Comparison of ENCODE assay signal across 8 cellular contexts in the genomic region with DNA sequence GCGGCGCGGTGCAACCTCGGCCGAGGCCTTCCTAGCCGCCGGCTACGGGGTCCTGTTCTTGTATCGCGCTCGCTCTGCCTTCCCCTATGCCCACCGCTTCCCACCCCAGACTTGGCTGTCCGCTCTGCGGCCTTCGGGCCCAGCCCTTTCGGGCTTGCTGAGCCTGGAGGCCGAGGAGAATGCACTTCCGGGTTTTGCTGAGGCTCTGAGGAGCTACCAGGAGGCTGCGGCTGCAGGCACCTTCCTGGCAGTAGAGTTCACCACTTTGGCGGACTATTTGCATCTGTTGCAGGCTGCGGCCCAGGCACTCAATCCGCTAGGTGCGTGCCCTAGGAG. TPM values are rescaled to one million over a fixed set of nuclear protein-coding genes. Genes with fewer than 3 reads are reported as not detected.
A peak's percentile ranks its signal among the peaks of the same experiment; 100 is the strongest.
DNase-seq lines count a peak whose midpoint lies in the region; ATAC-seq and TF ChIP-seq lines count a peak whose summit lies in the region.

No MANE protein-coding gene starts in this region.

- peak overlapping the region; percentile 79 for H3K4me3 Mint-ChIP-seq in activated CD8-positive, alpha-beta memory T cell treated with anti-CD3 and anti-CD28 coated beads, Interleukin-2, amount 10 ng/mL, durations not matched to agents 7 days and 5 days
- peak overlapping the region; percentile 85 to 99 (median 96) for H3K4me3 Mint-ChIP-seq in naive thymus-derived CD4-positive, alpha-beta T cell

- TF ChIP-seq EP300 in esophagus muscularis mucosa (IDR thresholded peaks at IDR 0.05): no peak

- intact Hi-C loops in esophagus muscularis mucosa (cut with DNase I): loop anchor here (5.0 to 10.0 kb wide), 3 partner anchors 74 to 282 kb away; a partner anchor contains a TSS
- intact Hi-C loops in naive thymus-derived CD4-positive, alpha-beta T cell (cut with micrococcal nuclease): loop anchor here (1.0 to 10.0 kb wide), 14 partner anchors 74 to 1594 kb away; a partner anchor contains a TSS

- peak overlapping the region; percentile 86 to 93 (median 90) for H3K27ac ChIP-seq in esophagus muscularis mucosa (replicated peaks in 1 of 4)
- H3K27ac ChIP-seq in naive thymus-derived CD4-positive, alpha-beta T cell (ENCODE audit: low read depth, low read length): peak overlapping the region; percentile 91

- no peak for TF ChIP-seq POLR2A in esophagus muscularis mucosa (IDR thresholded peaks at IDR 0.05; ENCODE audit: low read depth)

- peak; percentile 55 for DNase-seq in AG08395 (ENCODE audit: low spot score)
- DNase-seq in NCI-H345 (lab: John Stamatoyannopoulos, UW): peak; percentile 57
- DNase-seq in activated CD8-positive, alpha-beta memory T cell treated with anti-CD3 and anti-CD28 coated beads, Interleukin-2, amount 10 ng/mL, durations not matched to agents 7 days and 5 days: peak; percentile 83
- DNase-seq in esophagus muscularis mucosa (ENCODE audit: extremely low spot score): no peak
- DNase-seq in naive thymus-derived CD4-positive, alpha-beta T cell: peak in 2 of 9 donors; percentile 58 to 69
- peak; percentile 65 for DNase-seq in stimulated activated naive CD8-positive, alpha-beta T cell treated with anti-CD3 and anti-CD28 coated beads, Interleukin-15, Interleukin-2, amounts not matched to agents 100 U/mL and 50 U/mL, for 24 hours

- peak; percentile 31 for ATAC-seq in GM18520 (IDR thresholded peaks at IDR 0.05; ENCODE audit: unreplicated experiment)
- peak; percentile 19 for ATAC-seq in HG03060 (IDR thresholded peaks at IDR 0.05; ENCODE audit: low read depth, unreplicated experiment)
- ATAC-seq in activated CD8-positive, alpha-beta memory T cell treated with anti-CD3 and anti-CD28 coated beads, Interleukin-2, amount 10 ng/mL, durations not matched to agents 7 days and 5 days: peak; percentile 81
- peak; percentile 59 for ATAC-seq in naive thymus-derived CD4-positive, alpha-beta T cell
- ATAC-seq in stimulated activated naive CD8-positive, alpha-beta T cell treated with anti-CD3 and anti-CD28 coated beads, Interleukin-15, Interleukin-2, amounts not matched to agents 100 U/mL and 50 U/mL, for 24 hours: peak; percentile 58

- TF ChIP-seq CTCF in esophagus muscularis mucosa (IDR thresholded peaks at IDR 0.05): no peak

- 7% methylated on average over 5 of the region's 23 CpGs for whole genome bisulfite sequencing in esophagus muscularis mucosa

- peak overlapping the region; percentile 92 for H3K27ac Mint-ChIP-seq in activated CD8-positive, alpha-beta memory T cell treated with anti-CD3 and anti-CD28 coated beads, Interleukin-2, amount 10 ng/mL, durations not matched to agents 7 days and 5 days
- H3K27ac Mint-ChIP-seq in naive thymus-derived CD4-positive, alpha-beta T cell: peak overlapping the region; percentile 95 to 100 (median 98)

- peaks cover 34% of the 10 kb centered on the region for H3K4me1 Mint-ChIP-seq in activated CD8-positive, alpha-beta memory T cell treated with anti-CD3 and anti-CD28 coated beads, Interleukin-2, amount 10 ng/mL, durations not matched to agents 7 days and 5 days
- H3K4me1 Mint-ChIP-seq in naive thymus-derived CD4-positive, alpha-beta T cell: peaks cover 23 to 55% (median 41%) of the 10 kb centered on the region in 7 donors

- peak overlapping the region; percentile 73 to 95 (median 88) for H3K4me3 ChIP-seq in esophagus muscularis mucosa
- peak overlapping the region; percentile 100 for H3K4me3 ChIP-seq in naive thymus-derived CD4-positive, alpha-beta T cell (ENCODE audit: low read length)

- H3K4me1 ChIP-seq in esophagus muscularis mucosa: peaks cover 14 to 25% (median 24%) of the 10 kb centered on the region in 4 donors
- peaks cover 17 to 23% of the 10 kb centered on the region in 2 donors for H3K4me1 ChIP-seq in naive thymus-derived CD4-positive, alpha-beta T cell (ENCODE audit: control insufficient read depth in 2 of 2, insufficient read depth in 2 of 2, low read length in 2 of 2)

- peaks cover 33% of the 10 kb centered on the region for H3K36me3 Mint-ChIP-seq in activated CD8-positive, alpha-beta memory T cell treated with anti-CD3 and anti-CD28 coated beads, Interleukin-2, amount 10 ng/mL, durations not matched to agents 7 days and 5 days
- peaks cover 11 to 32% (median 24%) of the 10 kb centered on the region in 5 donors for H3K36me3 Mint-ChIP-seq in naive thymus-derived CD4-positive, alpha-beta T cell

- H3K27me3 ChIP-seq in esophagus muscularis mucosa: no peaks in the 10 kb centered on the region
- H3K27me3 ChIP-seq in naive thymus-derived CD4-positive, alpha-beta T cell (ENCODE audit: control insufficient read depth in 2 of 2, insufficient read depth in 2 of 2, low read length in 2 of 2): no peaks in the 10 kb centered on the region

- H3K27me3 Mint-ChIP-seq in activated CD8-positive, alpha-beta memory T cell treated with anti-CD3 and anti-CD28 coated beads, Interleukin-2, amount 10 ng/mL, durations not matched to agents 7 days and 5 days: no peaks in the 10 kb centered on the region
- no peaks in the 10 kb centered on the region for H3K27me3 Mint-ChIP-seq in naive thymus-derived CD4-positive, alpha-beta T cell

- H3K36me3 ChIP-seq in esophagus muscularis mucosa: peaks cover 0 to 31% (median 25%) of the 10 kb centered on the region in 4 donors
- peaks cover 0 to 10% (median 6%) of the 10 kb centered on the region in 3 experiments for H3K36me3 ChIP-seq in naive thymus-derived CD4-positive, alpha-beta T cell (ENCODE audit: control insufficient read depth in 2 of 3, insufficient read depth in 3 of 3, low read length in 3 of 3)

- CTCF ChIA-PET in activated CD8-positive, alpha-beta memory T cell treated with anti-CD3 and anti-CD28 coated beads, Interleukin-2, amount 10 ng/mL, durations not matched to agents 7 days and 5 days (lab: Charles Lee): interaction anchor here (1.2 to 1.3 kb wide), 2 partner anchors 9 to 283 kb away, joined by 3 to 6 read pairs; no protein-coding TSS in a partner anchor
- CTCF ChIA-PET in naive thymus-derived CD4-positive, alpha-beta T cell (lab: Charles Lee): interaction anchor here (1.0 kb wide), 1 partner anchor 16 kb away, joined by 4 read pairs; no protein-coding TSS in a partner anchor

- POLR2A ChIA-PET in naive thymus-derived CD4-positive, alpha-beta T cell (lab: Charles Lee): interaction anchor here (0.6 to 2.2 kb wide), 13 partner anchors 11 to 531 kb away, joined by 3 to 17 read pairs (median 5); a partner anchor contains a TSS

- no peaks in the 10 kb centered on the region for H3K9me3 ChIP-seq in esophagus muscularis mucosa
- no peaks in the 10 kb centered on the region for H3K9me3 ChIP-seq in naive thymus-derived CD4-positive, alpha-beta T cell (ENCODE audit: control insufficient read depth in 2 of 3, low read length in 3 of 3)

- H3K9me3 Mint-ChIP-seq in activated CD8-positive, alpha-beta memory T cell treated with anti-CD3 and anti-CD28 coated beads, Interleukin-2, amount 10 ng/mL, durations not matched to agents 7 days and 5 days (ENCODE audit: low read depth): no peaks in the 10 kb centered on the region
- peaks cover 0 to 1% (median 0%) of the 10 kb centered on the region in 11 donors for H3K9me3 Mint-ChIP-seq in naive thymus-derived CD4-positive, alpha-beta T cell

RNA-seq across cellular contexts. Expression of a gene that starts 0.4 kb away (rescaled TPM):
- total RNA-seq in activated CD8-positive, alpha-beta memory T cell treated with anti-CD3 and anti-CD28 coated beads, Interleukin-2, amount 10 ng/mL, durations not matched to agents 7 days and 5 days: 10 to 100 TPM; 32.0 to 40.4 TPM
- total RNA-seq in esophagus muscularis mucosa: 100 to 1,000 TPM in 2 of 4 donors, 10 to 100 TPM in 2; 59.1 to 105 (median 90.6) TPM
- total RNA-seq in naive thymus-derived CD4-positive, alpha-beta T cell: 10 to 100 TPM; 45.4 to 78.4 (median 50.0) TPM
- polyA plus RNA-seq in naive thymus-derived CD4-positive, alpha-beta T cell: 100 to 1,000 TPM; 115 to 146 TPM

RNA-seq across cellular contexts. Expression of a gene that starts 0.9 kb away (rescaled TPM):
- total RNA-seq in activated CD8-positive, alpha-beta memory T cell treated with anti-CD3 and anti-CD28 coated beads, Interleukin-2, amount 10 ng/mL, durations not matched to agents 7 days and 5 days: 1 to 10 TPM in 1 of 2 experiments, under 1 TPM in 1; 0.21 to 1.1 TPM
- total RNA-seq in esophagus muscularis mucosa: 1 to 10 TPM in 1 of 4 donors, under 1 TPM in 2, not detected in 1; 0.23 to 1.7 (median 0.78) TPM
- total RNA-seq in naive thymus-derived CD4-positive, alpha-beta T cell: 1 to 10 TPM in 4 of 5 experiments, under 1 TPM in 1; 0.44 to 1.2 (median 1.1) TPM
- polyA plus RNA-seq in naive thymus-derived CD4-positive, alpha-beta T cell: 1 to 10 TPM in 1 of 2 donors, under 1 TPM in 1; 0.14 to 1.6 TPM

RNA-seq across cellular contexts. Expression of a gene that starts 6.4 kb away (rescaled TPM):
- total RNA-seq in activated CD8-positive, alpha-beta memory T cell treated with anti-CD3 and anti-CD28 coated beads, Interleukin-2, amount 10 ng/mL, durations not matched to agents 7 days and 5 days: 1 to 10 TPM; 1.5 to 2.9 TPM
- 1 to 10 TPM in 3 of 4 donors, under 1 TPM in 1; 0.99 to 4.1 (median 1.7) TPM for total RNA-seq in esophagus muscularis mucosa
- total RNA-seq in naive thymus-derived CD4-positive, alpha-beta T cell: 1 to 10 TPM; 2.3 to 5.3 (median 4.2) TPM
- polyA plus RNA-seq in naive thymus-derived CD4-positive, alpha-beta T cell: 1 to 10 TPM in 1 of 2 donors, under 1 TPM in 1; 0.26 to 1.8 TPM

Comparison
In these comparisons a context has a peak if more than half of its experiments do, and no peak if none do; other contexts are left out.
1. ATAC-seq: peak in every context shown above with its lines; median percentile 81 in activated CD8-positive, alpha-beta memory T cell treated with anti-CD3 and anti-CD28 coated beads, Interleukin-2, amount 10 ng/mL, durations not matched to agents 7 days and 5 days; 59 in naive thymus-derived CD4-positive, alpha-beta T cell; 58 in stimulated activated naive CD8-positive, alpha-beta T cell treated with anti-CD3 and anti-CD28 coated beads, Interleukin-15, Interleukin-2, amounts not matched to agents 100 U/mL and 50 U/mL, for 24 hours; 31 in GM18520; 19 in HG03060.